In genomic region chr14:92656306-92656705, GRCh38 we compare ENCODE assay signal across 11 cellular contexts.
DNase-seq lines count a peak whose midpoint lies in the region; ATAC-seq, FAIRE-seq and TF ChIP-seq lines count a peak whose summit lies in the region.
"Had no signal": no experiment of that assay in that cellular context is flagged by ENCODE, and none has a peak within 500 bp of the region (broad histone marks: within the 10 kb centered on the region; RNA-seq: fewer than 3 reads in every experiment).

No MANE protein-coding gene starts in this region.

- H3K9me3 Mint-ChIP-seq in activated T-helper 2 cell treated with anti-CD3 and anti-CD28 coated beads, Interferon-gamma antibody, Interleukin-2, Interleukin-4, amounts not matched to agents 10 μg/mL and 5 μg/mL and 100 μg/mL, durations not matched to agents 14 hours and 24 hours and 36 hours, result no peaks in the 10 kb centered on the region
- H3K9me3 Mint-ChIP-seq in type B pancreatic cell, result no peaks in the 10 kb centered on the region

- TF ChIP-seq POLR2A in breast epithelium (IDR thresholded peaks at IDR 0.05), result no peak
- TF ChIP-seq POLR2A in HepG2 (IDR thresholded peaks at IDR 0.05; ENCODE audit: insufficient read depth in 1 of 2, low read depth in 2 of 2, low read length in 2 of 2), result no peak

- WGBS in mammary epithelial cell (ENCODE audit: low coverage, missing lambda C conversion rate), result 73% methylated on average over 7 of the region's 7 CpGs
- 95% methylated on average over 4 of the region's 7 CpGs for WGBS in HepG2 (ENCODE audit: low lambda C conversion rate)
- WGBS in mesenchymal stem cell, result 95% methylated on average over 7 of the region's 7 CpGs

- peak overlapping the region in 1 of 2 experiments; percentile 43 for H3K23ac ChIP-seq in mesenchymal stem cell (ENCODE audit: low read length in 2 of 2)

- H2AFZ ChIP-seq in mammary epithelial cell (ENCODE audit: low read depth, low read length) (no peak overlapping the region), HepG2 (ENCODE audit: low read length) (no peak overlapping the region), mesenchymal stem cell (ENCODE audit: low read depth, low read length) (no peak overlapping the region)

- DNase-seq in breast epithelium (ENCODE audit: low spot score in 2 of 2) (no peak), mammary epithelial cell (no peak), HepG2 (ENCODE audit: low spot score) (no peak), type B pancreatic cell (ENCODE audit: extremely low spot score, unreplicated experiment) (no peak), mesenchymal stem cell (no peak)
- no peak for DNase-seq in activated T-helper 2 cell treated with anti-CD3 and anti-CD28 coated beads, Interferon-gamma antibody, Interleukin-2, Interleukin-4, amounts not matched to agents 10 μg/mL and 5 μg/mL and 100 μg/mL, durations not matched to agents 14 hours and 24 hours and 36 hours (ENCODE audit: low spot score)
- DNase-seq: colonic mucosa, Karpas-422, Right ventricle myocardium superior had no signal

- H3K4me1 ChIP-seq in breast epithelium (no peaks in the 10 kb centered on the region), mammary epithelial cell (ENCODE audit: insufficient read depth, low read length) (peaks cover 22% of the 10 kb centered on the region), HepG2 (ENCODE audit: insufficient read depth, low read length) (no peaks in the 10 kb centered on the region), mesenchymal stem cell (ENCODE audit: control insufficient read depth, insufficient read depth, low read depth, low read length) (no peaks in the 10 kb centered on the region)
- H3K4me1 ChIP-seq: colonic mucosa had no signal

- peaks cover 50% of the 10 kb centered on the region for H3K4me1 Mint-ChIP-seq in activated T-helper 2 cell treated with anti-CD3 and anti-CD28 coated beads, Interferon-gamma antibody, Interleukin-2, Interleukin-4, amounts not matched to agents 10 μg/mL and 5 μg/mL and 100 μg/mL, durations not matched to agents 14 hours and 24 hours and 36 hours (ENCODE audit: low read depth)
- no peaks in the 10 kb centered on the region for H3K4me1 Mint-ChIP-seq in type B pancreatic cell (ENCODE audit: unreplicated experiment)

- no peak overlapping the region for H2BK120ac ChIP-seq in mesenchymal stem cell (ENCODE audit: low read depth, low read length)

- no peak for FAIRE-seq in HepG2 (lab: Jason Lieb, UNC)

- no peaks in the 10 kb centered on the region for H3K27me3 ChIP-seq in breast epithelium
- no peaks in the 10 kb centered on the region for H3K27me3 ChIP-seq in mammary epithelial cell (ENCODE audit: insufficient read depth, low read length)
- H3K27me3 ChIP-seq in HepG2 (ENCODE audit: control insufficient read depth in 1 of 2, insufficient read depth in 2 of 2, low read length in 2 of 2), result no peaks in the 10 kb centered on the region
- no peaks in the 10 kb centered on the region for H3K27me3 ChIP-seq in mesenchymal stem cell (ENCODE audit: control insufficient read depth in 1 of 2, insufficient read depth in 1 of 2, low read length in 2 of 2)
- H3K27me3 ChIP-seq: colonic mucosa had no signal

- peak overlapping the region in 1 of 2 experiments; percentile 18 for H3K14ac ChIP-seq in mesenchymal stem cell (ENCODE audit: low read length in 2 of 2)

- peaks cover 10% of the 10 kb centered on the region for H3K79me1 ChIP-seq in mesenchymal stem cell (replicated peaks; ENCODE audit: low read length, poor library complexity, severe bottlenecking)

- no peak overlapping the region for H3K27ac Mint-ChIP-seq in activated T-helper 2 cell treated with anti-CD3 and anti-CD28 coated beads, Interferon-gamma antibody, Interleukin-2, Interleukin-4, amounts not matched to agents 10 μg/mL and 5 μg/mL and 100 μg/mL, durations not matched to agents 14 hours and 24 hours and 36 hours
- peak overlapping the region; percentile 39 for H3K27ac Mint-ChIP-seq in type B pancreatic cell

- H3K36me3 Mint-ChIP-seq in activated T-helper 2 cell treated with anti-CD3 and anti-CD28 coated beads, Interferon-gamma antibody, Interleukin-2, Interleukin-4, amounts not matched to agents 10 μg/mL and 5 μg/mL and 100 μg/mL, durations not matched to agents 14 hours and 24 hours and 36 hours (ENCODE audit: low read depth), result peaks cover 74% of the 10 kb centered on the region
- H3K36me3 Mint-ChIP-seq in type B pancreatic cell, result peaks cover 5% of the 10 kb centered on the region

- TF ChIP-seq CTCF in breast epithelium (IDR thresholded peaks at IDR 0.05) (no peak), mammary epithelial cell (conservative IDR thresholded peaks at IDR 0.05 in 1 of 2, IDR thresholded peaks at IDR 0.05 in 1 of 2; ENCODE audit: extremely low read depth in 1 of 2, insufficient read depth in 1 of 2, low read depth in 1 of 2, low read length in 2 of 2) (no peak), HepG2 (CRISPR knock-in tag; IDR thresholded peaks at IDR 0.05) (peak; percentile 24; the same call in 1 of the 2 replicates), type B pancreatic cell (conservative IDR thresholded peaks at IDR 0.05) (no peak)

- BruUV-seq in mammary epithelial cell (replicated peaks; lab: Mats Ljungman, UMichigan), result no TSS peak
- BruUV-seq in HepG2 (replicated peaks; lab: Mats Ljungman, UMichigan), result no TSS peak

- no peak for TF ChIP-seq RAD21 in HepG2 (CRISPR knock-in tag; IDR thresholded peaks at IDR 0.05)

- H2BK5ac ChIP-seq in mesenchymal stem cell (ENCODE audit: low read depth, low read length, poor library complexity, severe bottlenecking), result no peak overlapping the region

- H3K27ac ChIP-seq in breast epithelium (peak overlapping the region in 1 of 2 donors; percentile 70), mammary epithelial cell (ENCODE audit: insufficient read depth, low read depth, low read length) (no peak overlapping the region), HepG2 (ENCODE audit: extremely low read length, insufficient read depth, low read length) (no peak overlapping the region), mesenchymal stem cell (ENCODE audit: low read length, poor library complexity, severe bottlenecking) (no peak overlapping the region)
- H3K27ac ChIP-seq: colonic mucosa had no signal

- POLR2A ChIA-PET in HepG2 (lab: Yijun Ruan, JAX), result no interaction called here

- peak overlapping the region; percentile 27 for H3K4me3 Mint-ChIP-seq in activated T-helper 2 cell treated with anti-CD3 and anti-CD28 coated beads, Interferon-gamma antibody, Interleukin-2, Interleukin-4, amounts not matched to agents 10 μg/mL and 5 μg/mL and 100 μg/mL, durations not matched to agents 14 hours and 24 hours and 36 hours (ENCODE audit: low read depth)
- H3K4me3 Mint-ChIP-seq in type B pancreatic cell, result no peak overlapping the region

- H3K4ac ChIP-seq in mesenchymal stem cell (ENCODE audit: low read depth in 1 of 2, low read length in 2 of 2), result no peak overlapping the region

- H3K4me2 ChIP-seq in mammary epithelial cell (ENCODE audit: insufficient read depth, low read depth, low read length) (no peak overlapping the region), HepG2 (ENCODE audit: low read depth, low read length) (no peak overlapping the region), mesenchymal stem cell (ENCODE audit: low read length, poor library complexity, severe bottlenecking) (no peak overlapping the region)

- no peaks in the 10 kb centered on the region for H3K9me3 ChIP-seq in breast epithelium
- H3K9me3 ChIP-seq in mammary epithelial cell (replicated peaks; ENCODE audit: insufficient read depth, low read length), result no peaks in the 10 kb centered on the region
- no peaks in the 10 kb centered on the region for H3K9me3 ChIP-seq in HepG2 (ENCODE audit: low read length)
- H3K9me3 ChIP-seq in mesenchymal stem cell (ENCODE audit: control insufficient read depth, low read length), result no peaks in the 10 kb centered on the region
- H3K9me3 ChIP-seq: colonic mucosa had no signal

- peak overlapping the region in 1 of 2 experiments; percentile 18 for H3K18ac ChIP-seq in mesenchymal stem cell (ENCODE audit: low read depth in 1 of 2, low read length in 2 of 2)

- no peak overlapping the region for H2AK5ac ChIP-seq in mesenchymal stem cell (ENCODE audit: low read length, severe bottlenecking)

- CTCF ChIA-PET in mammary epithelial cell (lab: Charles Lee; ENCODE audit: low non-redundant PET) (no interaction called here), HepG2 (lab: Yijun Ruan, JAX; ENCODE audit: low intra/inter-chr PET ratio, low total read pairs) (no interaction called here)

- in situ Hi-C loops in mammary epithelial cell (cut with MboI; ENCODE audit: low sequenced_read_pairs in 2 of 2) (no loop called here), HepG2 (cut with HindIII; ENCODE audit: extremely low pct_ligation_motif_present, low pct_unique_long_range_greater_than_20kb) (no loop called here)

- TF ChIP-seq EP300 in HepG2 (IDR thresholded peaks at IDR 0.05; ENCODE audit: low read depth in 2 of 2, low read length in 2 of 2) (no peak), HepG2 (CRISPR knock-in tag; IDR thresholded peaks at IDR 0.05; ENCODE audit: borderline replicate concordance) (no peak)

- H3K79me2 ChIP-seq in mammary epithelial cell (ENCODE audit: insufficient read depth, low read length) (no peaks in the 10 kb centered on the region), HepG2 (ENCODE audit: insufficient read depth, low read length) (no peaks in the 10 kb centered on the region)

- dilution Hi-C loops in mammary epithelial cell (cut with HindIII; ENCODE audit: low sequenced_read_pairs), result no loop called here

- no peak overlapping the region for H2BK12ac ChIP-seq in mesenchymal stem cell (ENCODE audit: low read length in 2 of 2)

- H2BK15ac ChIP-seq in mesenchymal stem cell (ENCODE audit: low read depth, poor library complexity, severe bottlenecking), result no peak overlapping the region

- ATAC-seq in HepG2 (peak; percentile 39), GM21529 (IDR thresholded peaks at IDR 0.05; ENCODE audit: unreplicated experiment) (no peak), GM19395 (IDR thresholded peaks at IDR 0.05; ENCODE audit: unreplicated experiment) (no peak)

- intact Hi-C loops in breast epithelium (cut with DNase I; ENCODE audit: low total_unique reads) (no loop called here), mammary epithelial cell (cut with micrococcal nuclease) (no loop called here), HepG2 (cut with micrococcal nuclease; ENCODE audit: unreplicated experiment) (no loop called here)
- intact Hi-C loops in activated T-helper 2 cell treated with anti-CD3 and anti-CD28 coated beads, Interferon-gamma antibody, Interleukin-2, Interleukin-4, amounts not matched to agents 10 μg/mL and 5 μg/mL and 100 μg/mL, durations not matched to agents 14 hours and 24 hours and 36 hours (cut with micrococcal nuclease), result no loop called here

- no peak overlapping the region for H4K91ac ChIP-seq in mesenchymal stem cell (ENCODE audit: low read length)

- no peaks in the 10 kb centered on the region for H4K20me1 ChIP-seq in mammary epithelial cell (ENCODE audit: insufficient read depth, low read length)
- H4K20me1 ChIP-seq in HepG2 (ENCODE audit: insufficient read depth, low read length), result no peaks in the 10 kb centered on the region

- H3K9ac ChIP-seq in mammary epithelial cell (ENCODE audit: insufficient read depth, low read length), result no peak overlapping the region
- no peak overlapping the region for H3K9ac ChIP-seq in HepG2 (ENCODE audit: insufficient read depth, low read depth, low read length)
- H3K9ac ChIP-seq in mesenchymal stem cell (ENCODE audit: low read length), result no peak overlapping the region

- H3K36me3 ChIP-seq in breast epithelium, result no peaks in the 10 kb centered on the region
- no peaks in the 10 kb centered on the region for H3K36me3 ChIP-seq in mammary epithelial cell (ENCODE audit: insufficient read depth, low read length)
- H3K36me3 ChIP-seq in HepG2 (replicated peaks in 1 of 2; ENCODE audit: control insufficient read depth in 1 of 2, insufficient read depth in 2 of 2, low read length in 2 of 2), result peaks cover 3 to 5% of the 10 kb centered on the region in 2 experiments; a peak in 1 of 5 replicates
- peaks cover 73 to 74% of the 10 kb centered on the region in 2 experiments for H3K36me3 ChIP-seq in mesenchymal stem cell (ENCODE audit: control insufficient read depth in 1 of 2, insufficient read depth in 2 of 2, low read depth in 1 of 2, low read length in 2 of 2)
- H3K36me3 ChIP-seq: colonic mucosa had no signal

- no peak overlapping the region for H4K8ac ChIP-seq in mesenchymal stem cell (ENCODE audit: low read length)

- no peaks in the 10 kb centered on the region for H3K27me3 Mint-ChIP-seq in activated T-helper 2 cell treated with anti-CD3 and anti-CD28 coated beads, Interferon-gamma antibody, Interleukin-2, Interleukin-4, amounts not matched to agents 10 μg/mL and 5 μg/mL and 100 μg/mL, durations not matched to agents 14 hours and 24 hours and 36 hours (ENCODE audit: low read depth)
- H3K27me3 Mint-ChIP-seq in type B pancreatic cell, result no peaks in the 10 kb centered on the region

- H3K4me3 ChIP-seq in breast epithelium, result peak overlapping the region in 2 of 3 donors; percentile 6 to 45
- no peak overlapping the region for H3K4me3 ChIP-seq in mammary epithelial cell (replicated peaks in 1 of 3; ENCODE audit: insufficient read depth in 1 of 3, low read depth in 2 of 3, low read length in 3 of 3)
- H3K4me3 ChIP-seq in HepG2 (replicated peaks in 1 of 3; ENCODE audit: insufficient read depth in 1 of 3, low read depth in 2 of 3, low read length in 3 of 3), result no peak overlapping the region
- H3K4me3 ChIP-seq in mesenchymal stem cell (ENCODE audit: insufficient read depth in 1 of 2, low read depth in 1 of 2, low read length in 2 of 2), result no peak overlapping the region
- H3K4me3 ChIP-seq: colonic mucosa had no signal

Comparison
In these comparisons a context has a peak if more than half of its experiments do, and no peak if none do; other contexts are left out.
1. H3K4me3 ChIP-seq: peak in breast epithelium (2 of 3); none in mammary epithelial cell (0 of 3), HepG2 (0 of 3) and mesenchymal stem cell (0 of 2).